1 cellular context compared by ENCODE assay signal in genomic region chr1:32947669-32948068, GRCh38.
TF ChIP-seq lines count a peak whose summit lies in the region.

No MANE protein-coding gene starts in this region.

TF ChIP-seq in neural cell, 6 proteins besides CTCF, POLR2A, EP300 and RAD21 (continued from another document):
- TF ChIP-seq REST (IDR thresholded peaks at IDR 0.05; ENCODE audit: borderline replicate concordance) (no peak), MXI1 (conservative IDR thresholded peaks at IDR 0.05; ENCODE audit: poor library complexity, severe bottlenecking) (no peak), SMC3 (conservative IDR thresholded peaks at IDR 0.05; ENCODE audit: poor library complexity) (no peak), POLR2AphosphoS5 (IDR thresholded peaks at IDR 0.05) (no peak)
